In the genomic region with DNA sequence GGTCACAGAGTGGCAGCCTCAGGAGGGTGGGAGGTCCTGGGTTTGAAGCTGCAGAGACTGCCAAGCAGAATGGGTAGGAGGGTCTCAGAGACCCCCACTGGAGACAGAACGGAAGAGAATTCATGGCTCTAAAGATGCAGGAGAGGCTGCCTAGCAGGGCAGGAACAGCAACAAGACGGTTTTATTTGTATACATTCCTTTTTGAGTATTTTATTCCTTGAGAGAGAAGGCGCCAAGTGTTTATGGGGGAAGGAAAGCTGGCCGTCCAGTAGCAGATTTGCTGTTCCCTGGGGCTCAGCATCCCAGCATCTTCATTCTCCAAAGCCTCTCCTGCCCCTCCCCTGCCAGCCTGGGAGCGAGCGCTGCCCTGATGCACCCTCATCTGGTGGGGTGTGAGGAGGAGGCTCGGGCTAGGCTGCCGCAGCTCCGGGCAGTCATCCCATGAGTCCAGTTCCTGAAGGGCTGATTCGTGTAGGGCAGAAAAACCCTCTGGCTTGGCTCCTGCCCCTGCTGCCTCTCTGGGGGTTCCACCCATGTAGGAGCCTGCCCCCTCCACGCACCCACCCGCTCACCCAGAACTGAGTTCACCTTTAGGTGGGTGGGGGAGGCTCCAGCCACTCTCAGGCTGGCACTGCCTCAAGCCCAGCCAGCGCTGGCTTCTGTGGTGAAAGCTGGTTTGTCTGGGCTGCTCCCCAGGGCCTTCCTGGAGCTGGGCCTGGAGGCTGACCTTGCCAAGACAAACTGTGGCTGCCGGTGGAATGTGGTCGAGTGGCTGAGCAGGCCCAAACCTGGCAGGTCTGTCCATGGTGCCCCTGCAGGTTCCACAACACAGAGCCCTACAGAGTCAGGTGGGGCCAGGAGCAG, we compare ENCODE assay signal across 1 cellular context.
TF ChIP-seq lines count a peak whose summit lies in the region.

No MANE protein-coding gene starts in this region.

TF ChIP-seq in WTC11, 78 proteins besides CTCF, POLR2A, EP300 and RAD21 (continued from another document):
- TF ChIP-seq, protein P1, sequence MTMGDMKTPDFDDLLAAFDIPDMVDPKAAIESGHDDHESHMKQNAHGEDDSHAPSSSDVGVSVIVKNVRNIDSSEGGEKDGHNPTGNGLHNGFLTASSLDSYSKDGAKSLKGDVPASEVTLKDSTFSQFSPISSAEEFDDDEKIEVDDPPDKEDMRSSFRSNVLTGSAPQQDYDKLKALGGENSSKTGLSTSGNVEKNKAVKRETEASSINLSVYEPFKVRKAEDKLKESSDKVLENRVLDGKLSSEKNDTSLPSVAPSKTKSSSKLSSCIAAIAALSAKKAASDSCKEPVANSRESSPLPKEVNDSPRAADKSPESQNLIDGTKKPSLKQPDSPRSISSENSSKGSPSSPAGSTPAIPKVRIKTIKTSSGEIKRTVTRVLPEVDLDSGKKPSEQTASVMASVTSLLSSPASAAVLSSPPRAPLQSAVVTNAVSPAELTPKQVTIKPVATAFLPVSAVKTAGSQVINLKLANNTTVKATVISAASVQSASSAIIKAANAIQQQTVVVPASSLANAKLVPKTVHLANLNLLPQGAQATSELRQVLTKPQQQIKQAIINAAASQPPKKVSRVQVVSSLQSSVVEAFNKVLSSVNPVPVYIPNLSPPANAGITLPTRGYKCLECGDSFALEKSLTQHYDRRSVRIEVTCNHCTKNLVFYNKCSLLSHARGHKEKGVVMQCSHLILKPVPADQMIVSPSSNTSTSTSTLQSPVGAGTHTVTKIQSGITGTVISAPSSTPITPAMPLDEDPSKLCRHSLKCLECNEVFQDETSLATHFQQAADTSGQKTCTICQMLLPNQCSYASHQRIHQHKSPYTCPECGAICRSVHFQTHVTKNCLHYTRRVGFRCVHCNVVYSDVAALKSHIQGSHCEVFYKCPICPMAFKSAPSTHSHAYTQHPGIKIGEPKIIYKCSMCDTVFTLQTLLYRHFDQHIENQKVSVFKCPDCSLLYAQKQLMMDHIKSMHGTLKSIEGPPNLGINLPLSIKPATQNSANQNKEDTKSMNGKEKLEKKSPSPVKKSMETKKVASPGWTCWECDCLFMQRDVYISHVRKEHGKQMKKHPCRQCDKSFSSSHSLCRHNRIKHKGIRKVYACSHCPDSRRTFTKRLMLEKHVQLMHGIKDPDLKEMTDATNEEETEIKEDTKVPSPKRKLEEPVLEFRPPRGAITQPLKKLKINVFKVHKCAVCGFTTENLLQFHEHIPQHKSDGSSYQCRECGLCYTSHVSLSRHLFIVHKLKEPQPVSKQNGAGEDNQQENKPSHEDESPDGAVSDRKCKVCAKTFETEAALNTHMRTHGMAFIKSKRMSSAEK (CRISPR knock-in tag; IDR thresholded peaks at IDR 0.05; ENCODE audit: borderline replicate concordance) = no peak
- TF ChIP-seq TCF7 (CRISPR knock-in tag; IDR thresholded peaks at IDR 0.05; ENCODE audit: low read depth) (no peak), FOXJ3 (CRISPR knock-in tag; IDR thresholded peaks at IDR 0.05; ENCODE audit: borderline replicate concordance) (no peak), ZBTB21 (CRISPR knock-in tag; IDR thresholded peaks at IDR 0.05; ENCODE audit: borderline replicate concordance) (no peak), JAZF1 (CRISPR knock-in tag; IDR thresholded peaks at IDR 0.05) (no peak)
- TF ChIP-seq, protein P2, sequence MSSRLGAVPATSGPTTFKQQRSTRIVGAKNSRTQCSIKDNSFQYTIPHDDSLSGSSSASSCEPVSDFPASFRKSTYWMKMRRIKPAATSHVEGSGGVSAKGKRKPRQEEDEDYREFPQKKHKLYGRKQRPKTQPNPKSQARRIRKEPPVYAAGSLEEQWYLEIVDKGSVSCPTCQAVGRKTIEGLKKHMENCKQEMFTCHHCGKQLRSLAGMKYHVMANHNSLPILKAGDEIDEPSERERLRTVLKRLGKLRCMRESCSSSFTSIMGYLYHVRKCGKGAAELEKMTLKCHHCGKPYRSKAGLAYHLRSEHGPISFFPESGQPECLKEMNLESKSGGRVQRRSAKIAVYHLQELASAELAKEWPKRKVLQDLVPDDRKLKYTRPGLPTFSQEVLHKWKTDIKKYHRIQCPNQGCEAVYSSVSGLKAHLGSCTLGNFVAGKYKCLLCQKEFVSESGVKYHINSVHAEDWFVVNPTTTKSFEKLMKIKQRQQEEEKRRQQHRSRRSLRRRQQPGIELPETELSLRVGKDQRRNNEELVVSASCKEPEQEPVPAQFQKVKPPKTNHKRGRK (CRISPR knock-in tag; IDR thresholded peaks at IDR 0.05; ENCODE audit: borderline replicate concordance) = no peak
